Comparison of ENCODE assay signal across 1 cellular context in the genomic region with DNA sequence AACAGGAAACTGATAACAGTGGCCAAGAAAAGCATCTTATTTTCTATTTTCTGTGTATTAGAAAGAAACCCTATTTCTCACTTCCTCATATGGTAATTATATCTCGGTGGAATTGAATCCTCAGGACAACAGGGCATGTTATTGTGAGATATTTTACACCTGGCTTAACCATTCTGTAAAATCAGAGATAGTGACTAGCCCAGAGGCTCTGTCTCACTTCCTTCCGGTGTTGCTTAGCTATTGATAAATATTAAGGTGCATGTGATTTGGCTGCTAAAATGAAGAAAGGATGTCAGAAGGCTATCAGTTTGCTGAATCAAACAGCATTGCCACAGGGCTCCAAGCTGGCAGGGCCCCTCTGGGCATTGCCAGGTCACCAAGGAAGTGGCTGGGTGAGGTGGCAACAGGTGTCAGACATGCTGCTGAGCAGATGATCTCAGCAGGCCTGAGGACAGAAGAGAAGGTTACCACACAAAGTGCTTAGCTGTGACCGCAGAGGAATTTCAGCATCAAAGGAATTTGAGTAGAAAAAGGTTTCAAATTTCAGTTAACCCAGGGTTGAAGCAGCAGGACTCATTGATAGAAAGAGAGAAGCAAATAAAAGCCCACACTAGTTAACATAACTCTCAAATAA.
TF ChIP-seq lines count a peak whose summit lies in the region.

No MANE protein-coding gene starts in this region.

TF ChIP-seq in HEK293, 187 proteins besides CTCF, POLR2A, EP300 and RAD21 (continued from another document):
- TF ChIP-seq, protein P1, sequence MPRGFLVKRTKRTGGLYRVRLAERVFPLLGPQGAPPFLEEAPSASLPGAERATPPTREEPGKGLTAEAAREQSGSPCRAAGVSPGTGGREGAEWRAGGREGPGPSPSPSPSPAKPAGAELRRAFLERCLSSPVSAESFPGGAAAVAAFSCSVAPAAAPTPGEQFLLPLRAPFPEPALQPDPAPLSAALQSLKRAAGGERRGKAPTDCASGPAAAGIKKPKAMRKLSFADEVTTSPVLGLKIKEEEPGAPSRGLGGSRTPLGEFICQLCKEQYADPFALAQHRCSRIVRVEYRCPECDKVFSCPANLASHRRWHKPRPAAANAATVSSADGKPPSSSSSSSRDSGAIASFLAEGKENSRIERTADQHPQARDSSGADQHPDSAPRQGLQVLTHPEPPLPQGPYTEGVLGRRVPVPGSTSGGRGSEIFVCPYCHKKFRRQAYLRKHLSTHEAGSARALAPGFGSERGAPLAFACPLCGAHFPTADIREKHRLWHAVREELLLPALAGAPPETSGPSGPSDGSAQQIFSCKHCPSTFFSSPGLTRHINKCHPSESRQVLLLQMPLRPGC (tag by site-specific recombination; IDR thresholded peaks at IDR 0.05), result peak; percentile 41; the same call in 1 of the 2 replicates
- TF ChIP-seq, protein P2, sequence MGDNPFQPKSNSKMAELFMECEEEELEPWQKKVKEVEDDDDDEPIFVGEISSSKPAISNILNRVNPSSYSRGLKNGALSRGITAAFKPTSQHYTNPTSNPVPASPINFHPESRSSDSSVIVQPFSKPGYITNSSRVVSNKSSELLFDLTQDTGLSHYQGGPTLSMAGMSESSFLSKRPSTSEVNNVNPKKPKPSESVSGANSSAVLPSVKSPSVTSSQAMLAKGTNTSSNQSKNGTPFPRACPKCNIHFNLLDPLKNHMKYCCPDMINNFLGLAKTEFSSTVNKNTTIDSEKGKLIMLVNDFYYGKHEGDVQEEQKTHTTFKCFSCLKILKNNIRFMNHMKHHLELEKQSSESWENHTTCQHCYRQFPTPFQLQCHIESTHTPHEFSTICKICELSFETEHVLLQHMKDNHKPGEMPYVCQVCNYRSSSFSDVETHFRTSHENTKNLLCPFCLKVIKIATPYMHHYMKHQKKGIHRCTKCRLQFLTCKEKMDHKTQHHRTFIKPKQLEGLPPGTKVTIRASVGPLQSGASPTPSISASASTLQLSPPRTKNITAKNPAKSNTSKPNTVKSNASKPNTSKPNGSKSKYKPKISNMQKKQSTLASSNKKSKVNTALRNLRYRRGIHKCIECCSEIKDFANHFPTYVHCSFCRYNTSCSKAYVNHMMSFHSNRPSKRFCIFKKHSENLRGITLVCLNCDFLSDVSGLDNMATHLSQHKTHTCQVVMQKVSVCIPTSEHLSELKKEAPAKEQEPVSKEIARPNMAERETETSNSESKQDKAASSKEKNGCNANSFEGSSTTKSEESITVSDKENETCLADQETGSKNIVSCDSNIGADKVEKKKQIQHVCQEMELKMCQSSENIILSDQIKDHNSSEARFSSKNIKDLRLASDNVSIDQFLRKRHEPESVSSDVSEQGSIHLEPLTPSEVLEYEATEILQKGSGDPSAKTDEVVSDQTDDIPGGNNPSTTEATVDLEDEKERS (tag by site-specific recombination; IDR thresholded peaks at IDR 0.05), result no peak
- TF ChIP-seq OSR2 (tag by site-specific recombination; IDR thresholded peaks at IDR 0.05), result peak; percentile 77
- TF ChIP-seq ZBTB17 (tag by site-specific recombination; IDR thresholded peaks at IDR 0.05), result 0 out of 2 replicates have a peak, but pooled peaks have one; percentile 23
- TF ChIP-seq ZFHX2 (tag by site-specific recombination; conservative IDR thresholded peaks at IDR 0.05), result 0 out of 2 replicates have a peak, but pooled peaks have one; percentile 22
- no peak for TF ChIP-seq ZFP37 (tag by site-specific recombination; IDR thresholded peaks at IDR 0.05)
- peak; percentile 17; the same call in 1 of the 2 replicates for TF ChIP-seq ZNF394 (tag by site-specific recombination; IDR thresholded peaks at IDR 0.05; ENCODE audit: borderline replicate concordance)
- TF ChIP-seq ZNF776 (tag by site-specific recombination; IDR thresholded peaks at IDR 0.05; ENCODE audit: borderline replicate concordance), result no peak
- peak; percentile 33; the same call in 1 of the 2 replicates for TF ChIP-seq ZNF629 (tag by site-specific recombination; IDR thresholded peaks at IDR 0.05)
- TF ChIP-seq ZIC2 (tag by site-specific recombination; IDR thresholded peaks at IDR 0.05), result peak; percentile 94
- peak; percentile 46 for TF ChIP-seq FEZF1 (tag by site-specific recombination; IDR thresholded peaks at IDR 0.05)
- 0 out of 2 replicates have a peak, but pooled peaks have one; percentile 40 for TF ChIP-seq ZNF501 (tag by site-specific recombination; IDR thresholded peaks at IDR 0.05)
- TF ChIP-seq ZNF10 (tag by site-specific recombination; IDR thresholded peaks at IDR 0.05), result peak; percentile 49; the same call in 1 of the 2 replicates
- TF ChIP-seq GLIS2 (tag by site-specific recombination; IDR thresholded peaks at IDR 0.05), result peak; percentile 31; the same call in 1 of the 2 replicates
- TF ChIP-seq ZXDB (tag by site-specific recombination; IDR thresholded peaks at IDR 0.05), result peak; percentile 50; the same call in 1 of the 2 replicates
- TF ChIP-seq ZNF366 (tag by site-specific recombination; conservative IDR thresholded peaks at IDR 0.05), result peak; percentile 32
- TF ChIP-seq OVOL3 (tag by site-specific recombination; IDR thresholded peaks at IDR 0.05), result no peak
- peak; percentile 58; the same call in 1 of the 2 replicates for TF ChIP-seq MYNN (tag by site-specific recombination; IDR thresholded peaks at IDR 0.05; ENCODE audit: borderline replicate concordance)
